Comparison of ENCODE assay signal across 8 cellular contexts in the genomic region with DNA sequence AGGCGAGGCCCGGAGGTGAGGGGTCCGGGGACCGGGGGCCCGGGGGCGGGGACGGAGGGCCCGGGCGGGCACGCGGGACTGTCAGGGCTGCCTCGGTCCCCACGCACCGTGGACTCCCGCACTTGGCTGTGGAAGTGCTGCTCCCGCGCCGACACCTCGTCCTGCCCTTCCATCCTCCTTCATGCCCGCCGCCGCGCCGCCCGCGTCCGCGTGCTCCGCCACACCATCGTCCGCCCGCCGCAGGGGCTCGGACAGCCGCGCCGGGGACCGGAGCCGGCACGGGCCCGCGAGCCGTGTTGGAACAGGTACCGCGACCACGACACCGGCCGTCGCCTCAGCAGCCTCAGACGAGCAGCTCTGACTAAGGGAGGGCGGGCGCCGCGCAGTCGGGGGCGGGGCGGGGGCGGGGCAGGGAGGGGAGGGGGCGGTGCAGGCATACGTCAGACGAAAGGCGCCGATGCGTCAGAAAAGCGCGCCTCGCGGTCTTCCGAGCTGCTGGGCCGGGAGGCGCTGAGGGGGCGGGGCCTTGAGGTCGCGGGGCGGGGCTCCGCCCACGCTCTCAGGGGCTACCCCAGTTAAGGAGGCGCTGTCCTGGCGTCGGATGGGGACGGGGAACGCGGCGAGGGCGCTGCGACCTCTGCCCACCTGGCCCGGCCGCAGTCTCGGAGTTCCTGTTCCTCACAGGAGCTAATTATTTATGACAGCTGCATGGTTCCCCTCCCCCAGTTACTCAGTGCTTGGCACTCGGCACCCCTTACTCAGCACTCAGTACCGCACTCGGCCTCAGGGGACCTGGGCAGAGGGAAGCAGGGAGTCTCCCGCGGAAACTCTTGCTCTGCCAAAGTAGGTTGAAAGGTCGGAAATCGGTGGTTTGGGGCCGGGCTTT.
DNase-seq lines count a peak whose midpoint lies in the region; ATAC-seq lines count a peak whose summit lies in the region.

A gene with protein sequence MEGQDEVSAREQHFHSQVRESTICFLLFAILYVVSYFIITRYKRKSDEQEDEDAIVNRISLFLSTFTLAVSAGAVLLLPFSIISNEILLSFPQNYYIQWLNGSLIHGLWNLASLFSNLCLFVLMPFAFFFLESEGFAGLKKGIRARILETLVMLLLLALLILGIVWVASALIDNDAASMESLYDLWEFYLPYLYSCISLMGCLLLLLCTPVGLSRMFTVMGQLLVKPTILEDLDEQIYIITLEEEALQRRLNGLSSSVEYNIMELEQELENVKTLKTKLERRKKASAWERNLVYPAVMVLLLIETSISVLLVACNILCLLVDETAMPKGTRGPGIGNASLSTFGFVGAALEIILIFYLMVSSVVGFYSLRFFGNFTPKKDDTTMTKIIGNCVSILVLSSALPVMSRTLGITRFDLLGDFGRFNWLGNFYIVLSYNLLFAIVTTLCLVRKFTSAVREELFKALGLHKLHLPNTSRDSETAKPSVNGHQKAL (minus strand): TSS at position 363 of the 886 bp plus-strand sequence. CDS start 190 bp downstream, at position 173.

- ATAC-seq in GM19467 (IDR thresholded peaks at IDR 0.05; ENCODE audit: unreplicated experiment): peak; percentile 65

- DNase-seq in CMK (ENCODE audit: low read depth) (peak; percentile 88), HS-27A (ENCODE audit: low read depth) (peak; percentile 55), NK-92 (lab: John Stamatoyannopoulos, UW; ENCODE audit: unreplicated experiment) (peak; percentile 50), medulla oblongata (ENCODE audit: extremely low spot score) (peak; percentile 94)
- peak; percentile 99 for DNase-seq in activated CD8-positive, alpha-beta memory T cell treated with anti-CD3 and anti-CD28 coated beads for 24 hours
- peak; percentile 89 for DNase-seq in effector CD8-positive, alpha-beta T cell (lab: John Stamatoyannopoulos, UW)
- peak; percentile 88 for DNase-seq in stimulated activated CD8-positive, alpha-beta memory T cell treated with anti-CD3 and anti-CD28 coated beads, Interleukin-12 subunit alpha, Interleukin-12 subunit beta, amount 100 ng/mL, for 1 hour (ENCODE audit: low read depth)

Comparison
In these comparisons a context has a peak if more than half of its experiments do, and no peak if none do; other contexts are left out.
1. Peak in every context shown above with its lines: DNase-seq and ATAC-seq.